ENCODE assay signal across 18 cellular contexts in the genomic region with DNA sequence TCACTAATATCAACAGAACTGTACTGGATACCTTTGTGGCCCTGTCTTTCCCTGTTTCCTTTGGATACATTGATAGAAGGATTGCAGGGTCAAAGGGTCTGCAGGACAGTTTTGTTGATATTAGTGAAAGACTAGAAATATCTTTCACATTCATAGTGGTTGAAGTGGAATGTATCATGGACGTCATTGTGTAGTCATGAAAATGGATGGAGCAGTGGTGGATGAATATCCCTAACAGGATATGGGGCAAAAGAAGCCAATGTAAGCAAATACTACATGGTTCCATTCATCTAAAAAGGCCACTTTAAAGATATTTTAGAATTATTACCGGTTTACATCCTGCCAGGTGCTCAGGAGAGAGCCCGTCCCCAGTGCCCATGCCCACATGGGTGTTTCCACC. TPM values are rescaled to one million over a fixed set of nuclear protein-coding genes. Genes with fewer than 3 reads are reported as not detected.
DNase-seq lines count a peak whose midpoint lies in the region; ATAC-seq and TF ChIP-seq lines count a peak whose summit lies in the region.
"Had no signal": no experiment of that assay in that cellular context is flagged by ENCODE, and none has a peak within 500 bp of the region (broad histone marks: within the 10 kb centered on the region; RNA-seq: fewer than 3 reads in every experiment).

No MANE protein-coding gene starts in this region.

- BruUV-seq in OCI-LY7 (replicated peaks; lab: Mats Ljungman, UMichigan): no TSS peak

- H3K36me3 ChIP-seq in BLaER1 (0 out of 2 replicates have a peak, but pooled peaks cover 6% of the 10 kb centered on the region), OCI-LY7 (ENCODE audit: insufficient read depth, low read length) (peaks cover 54% of the 10 kb centered on the region), tibial nerve (no peaks in the 10 kb centered on the region)

- H3K27ac ChIP-seq in AG04450 (ENCODE audit: low read depth, low read length) (peak overlapping the region; percentile 47), BLaER1 (peak overlapping the region; percentile 98), OCI-LY7 (ENCODE audit: low read depth, low read length, poor library complexity, severe bottlenecking) (peak overlapping the region; percentile 66), tibial nerve (no peak overlapping the region)

- H3K4me3 ChIP-seq in AG04450 (ENCODE audit: low read depth, low read length) (no peak overlapping the region), BLaER1 (no peak overlapping the region), OCI-LY7 (ENCODE audit: low read depth, low read length, poor library complexity, severe bottlenecking) (no peak overlapping the region), tibial nerve (no peak overlapping the region)
- H3K4me3 ChIP-seq: GM12878, GM23338 had no signal

- intact Hi-C loops in OCI-LY7 (cut with micrococcal nuclease; ENCODE audit: unreplicated experiment): no loop called here

- peaks cover 96% of the 10 kb centered on the region for H3K79me2 ChIP-seq in OCI-LY7 (ENCODE audit: insufficient read depth, low read depth, low read length)

- TF ChIP-seq CTCF in AG04450 (IDR thresholded peaks at IDR 0.05; ENCODE audit: low read depth, low read length) (no peak), OCI-LY7 (conservative IDR thresholded peaks at IDR 0.05; ENCODE audit: low read length) (no peak), tibial nerve (IDR thresholded peaks at IDR 0.05) (no peak)

- peaks cover 100% of the 10 kb centered on the region for H3K4me1 ChIP-seq in BLaER1
- H3K4me1 ChIP-seq in OCI-LY7 (ENCODE audit: insufficient read depth, low read length, poor library complexity, severe bottlenecking): peaks cover 81% of the 10 kb centered on the region
- peaks cover 0 to 34% (median 6%) of the 10 kb centered on the region in 4 donors for H3K4me1 ChIP-seq in tibial nerve

- 89 to 98% methylated on average over 3 of the region's 3 CpGs for whole genome bisulfite sequencing in tibial nerve, 2 donors

- H3K27me3 ChIP-seq in AG04450 (ENCODE audit: control insufficient read depth, insufficient read depth, low read length) (peaks cover 2% of the 10 kb centered on the region), BLaER1 (no peaks in the 10 kb centered on the region), tibial nerve (no peaks in the 10 kb centered on the region)

- no peak overlapping the region for H2AFZ ChIP-seq in OCI-LY7 (ENCODE audit: low read length)
- H2AFZ ChIP-seq: GM23338 had no signal

- H3K9me2 ChIP-seq in OCI-LY7 (ENCODE audit: insufficient read depth, low read length): no peaks in the 10 kb centered on the region

- no peak for TF ChIP-seq EP300 in tibial nerve (IDR thresholded peaks at IDR 0.05)

- DNase-seq in AG04450 (ENCODE audit: low read depth, low spot score) (no peak), OCI-LY7 (ENCODE audit: low spot score) (no peak), lung microvascular endothelial cell (ENCODE audit: low read depth in 2 of 2) (peak; percentile 31 to 88), Kasumi-1 (lab: John Stamatoyannopoulos, UW) (no peak), tibial nerve (ENCODE audit: low spot score in 2 of 2) (no peak)
- DNase-seq: AML-193; CD4-positive, CD25-positive, alpha-beta regulatory T cell; CD8-positive, alpha-beta memory T cell; COR-L47; DMS 273 treated with DMSO at 0.1 percent for 48 hours; DMS53; DND-41; EL; HCEC 1CT had no signal

- POLR2A ChIA-PET in AG04450 (lab: Yijun Ruan, JAX) (no interaction called here), OCI-LY7 (lab: Charles Lee) (no interaction called here)

- CTCF ChIA-PET in AG04450 (lab: Charles Lee): no interaction called here
- CTCF ChIA-PET in OCI-LY7 (lab: Charles Lee; ENCODE audit: unreplicated experiment): no interaction called here

- H3K9me3 ChIP-seq in AG04450 (ENCODE audit: control insufficient read depth, insufficient read depth, low read length): no peaks in the 10 kb centered on the region
- no peaks in the 10 kb centered on the region for H3K9me3 ChIP-seq in BLaER1
- no peaks in the 10 kb centered on the region for H3K9me3 ChIP-seq in OCI-LY7 (ENCODE audit: low read length)
- no peaks in the 10 kb centered on the region for H3K9me3 ChIP-seq in tibial nerve

- H4K20me1 ChIP-seq in BLaER1 (no peaks in the 10 kb centered on the region), OCI-LY7 (ENCODE audit: insufficient read depth, low read length) (no peaks in the 10 kb centered on the region; the same call in 1 of the 2 replicates)

- no peak overlapping the region for H3K9ac ChIP-seq in BLaER1

- H3K4me2 ChIP-seq in BLaER1 (peak overlapping the region; percentile 94), OCI-LY7 (ENCODE audit: low read length) (peak overlapping the region; percentile 59)
- H3K4me2 ChIP-seq: GM23338 had no signal

- TF ChIP-seq POLR2A in tibial nerve (IDR thresholded peaks at IDR 0.05): no peak

- ATAC-seq in GM18520 (IDR thresholded peaks at IDR 0.05; ENCODE audit: unreplicated experiment): no peak
- ATAC-seq: GM12878, GM23338 had no signal

RNA-seq across cellular contexts. Expression of gene PALD1, which starts 23.8 kb away (rescaled TPM):
- polyA plus RNA-seq in AG04450 (2011; rRNA removed): 0.17 TPM in 2 replicates
- 0.30 and 0.32 TPM in 2 replicates for polyA minus RNA-seq in AG04450 (2011; rRNA and poly(A)+ RNA removed)
- 41.6 and 52.7 TPM in 2 replicates for total RNA-seq in OCI-LY7 (2014; rRNA removed; shearing (Covaris generic))
- total RNA-seq in OCI-LY7 (2022) (54.5 and 66.7 TPM in 2 replicates), lung microvascular endothelial cell (112 and 120 TPM in 2 replicates), tibial nerve (10 to 100 TPM in 2 of 4 donors, 1 to 10 TPM in 2; 5.4 to 10.9 (median 9.2) TPM)
- total RNA-seq: CD4-positive, CD25-positive, alpha-beta regulatory T cell had no signal
- polyA plus RNA-seq: CD4-positive, CD25-positive, alpha-beta regulatory T cell; CD8-positive, alpha-beta memory T cell had no signal

Comparison
In these comparisons a context has a peak if more than half of its experiments do, and no peak if none do; other contexts are left out.
1. DNase-seq: peak in lung microvascular endothelial cell (2 of 2); none in AG04450 (single experiment), OCI-LY7 (single experiment), Kasumi-1 (0 of 2) and tibial nerve (0 of 2).
2. H3K27ac ChIP-seq: peak in AG04450 (single experiment), BLaER1 (single experiment) and OCI-LY7 (single experiment); none in tibial nerve (0 of 4).